20 cellular contexts compared by ENCODE assay signal in the genomic region with DNA sequence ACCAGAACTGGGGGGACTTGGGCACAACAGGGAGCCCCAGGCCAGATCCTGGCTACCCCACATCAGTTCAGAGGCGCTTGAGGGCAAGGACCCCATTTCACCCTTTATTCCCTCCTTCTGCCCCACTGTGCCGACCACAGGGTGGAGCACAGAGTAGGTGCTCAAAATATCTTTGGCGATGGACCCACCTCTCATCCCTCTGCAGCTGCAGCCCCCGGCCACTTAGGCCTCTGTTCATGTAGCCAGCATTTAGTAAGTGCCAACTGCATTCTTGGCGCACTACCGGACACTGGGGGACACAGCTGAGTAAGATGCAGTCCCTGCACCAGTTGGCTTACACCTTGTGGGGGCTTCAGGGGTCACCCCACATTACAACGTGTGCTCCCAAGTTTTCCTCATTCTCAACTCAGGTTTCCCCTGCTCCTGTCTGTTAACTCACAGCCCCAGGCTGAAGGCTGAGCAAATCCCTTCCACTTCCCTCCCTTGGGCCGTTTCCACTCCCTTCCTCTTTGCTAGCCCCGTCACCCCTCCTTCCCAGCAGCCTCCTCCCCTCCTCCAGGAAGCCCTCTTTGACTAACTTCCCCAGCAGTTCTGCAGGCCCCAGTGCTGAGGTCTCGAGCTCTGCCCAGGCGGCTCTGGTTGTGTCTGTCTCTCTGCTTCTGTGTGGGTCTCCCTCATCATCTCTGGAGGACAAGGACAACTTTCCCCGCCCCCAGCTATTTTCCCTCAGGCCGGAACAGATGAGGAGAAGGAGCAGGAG. TPM values are rescaled to one million over a fixed set of nuclear protein-coding genes. Genes with fewer than 3 reads are reported as not detected.
DNase-seq lines count a peak whose midpoint lies in the region; ATAC-seq and TF ChIP-seq lines count a peak whose summit lies in the region.
"Had no signal": no experiment of that assay in that cellular context is flagged by ENCODE, and none has a peak within 500 bp of the region (broad histone marks: within the 10 kb centered on the region; RNA-seq: fewer than 3 reads in every experiment).

No MANE protein-coding gene starts in this region.

- H2BK120ac ChIP-seq in IMR-90 (ENCODE audit: low read depth, low read length): peak overlapping the region; percentile 92
- no peak overlapping the region for H2BK120ac ChIP-seq in mesendoderm (ENCODE audit: low read depth, low read length)

- H2AK9ac ChIP-seq in IMR-90 (replicated peaks; ENCODE audit: low read depth, low read length, poor library complexity): peak overlapping the region; percentile 81

- H2AK5ac ChIP-seq in IMR-90 (ENCODE audit: low read depth, low read length): peak overlapping the region; percentile 93
- H2AK5ac ChIP-seq in mesendoderm (ENCODE audit: low read length): no peak overlapping the region

- H2BK20ac ChIP-seq in IMR-90 (ENCODE audit: low read depth, low read length): peak overlapping the region; percentile 96

- H3K9me3 ChIP-seq in BLaER1 treated with 17β-estradiol and CSF1 and Interleukin-3, amounts not matched to agents 10 nM and 100 nM (replicated peaks in 1 of 11): no peaks in the 10 kb centered on the region
- no peaks in the 10 kb centered on the region for H3K9me3 ChIP-seq in IMR-90 (ENCODE audit: control insufficient read depth, insufficient read depth, low read length)
- H3K9me3 ChIP-seq in SJSA1 (replicated peaks): no peaks in the 10 kb centered on the region
- H3K9me3 ChIP-seq: heart right ventricle, neutrophil had no signal

- peak overlapping the region in 6 of 11 experiments; percentile 13 to 75 (median 66); a peak in 11 of 22 replicates for H3K4me2 ChIP-seq in BLaER1 treated with 17β-estradiol and CSF1 and Interleukin-3, amounts not matched to agents 10 nM and 100 nM
- H3K4me2 ChIP-seq in IMR-90 (ENCODE audit: low read depth, low read length): no peak overlapping the region
- no peak overlapping the region for H3K4me2 ChIP-seq in mesendoderm (ENCODE audit: low read length)

- H4K5ac ChIP-seq in IMR-90 (ENCODE audit: low read depth, low read length): no peak overlapping the region
- no peak overlapping the region for H4K5ac ChIP-seq in mesendoderm (ENCODE audit: low read length)

- peak overlapping the region in 4 of 11 experiments; percentile 5 to 28 (median 15); a peak in 4 of 22 replicates for H3K9ac ChIP-seq in BLaER1 treated with 17β-estradiol and CSF1 and Interleukin-3, amounts not matched to agents 10 nM and 100 nM
- H3K9ac ChIP-seq in IMR-90 (ENCODE audit: low read depth, low read length) (no peak overlapping the region), mesendoderm (ENCODE audit: low read length) (no peak overlapping the region)

- intact Hi-C loops in IMR-90 (cut with micrococcal nuclease): no loop called here

- H3K23ac ChIP-seq in IMR-90 (ENCODE audit: low read depth, low read length): peak overlapping the region; percentile 22; the same call in 1 of the 2 replicates
- H3K23ac ChIP-seq in mesendoderm (ENCODE audit: low read length): no peak overlapping the region

- no peaks in the 10 kb centered on the region for H4K20me1 ChIP-seq in BLaER1 treated with 17β-estradiol and CSF1 and Interleukin-3, amounts not matched to agents 10 nM and 100 nM
- no peaks in the 10 kb centered on the region for H4K20me1 ChIP-seq in IMR-90 (ENCODE audit: insufficient read depth, low read length)

- no peak for TF ChIP-seq RAD21 in IMR-90 (IDR thresholded peaks at IDR 0.05; ENCODE audit: low read length)

- TF ChIP-seq POLR2A in IMR-90 (IDR thresholded peaks at IDR 0.05; ENCODE audit: low read depth, low read length): no peak

- no peak overlapping the region for H3K4me3 ChIP-seq in BLaER1 treated with 17β-estradiol and CSF1 and Interleukin-3, amounts not matched to agents 10 nM and 100 nM
- no peak overlapping the region for H3K4me3 ChIP-seq in IMR-90 (ENCODE audit: insufficient read depth, low read depth, low read length)
- H3K4me3 ChIP-seq in SJSA1: no peak overlapping the region
- H3K4me3 ChIP-seq in mesendoderm (ENCODE audit: low read length): no peak overlapping the region
- H3K4me3 ChIP-seq: GM12878, heart right ventricle had no signal

- peak overlapping the region; percentile 84 for H4K91ac ChIP-seq in IMR-90 (ENCODE audit: insufficient read depth, low read depth, low read length)

- 94% methylated on average over 8 of the region's 13 CpGs; no CpG with 5 or more reads in 1 of the 2 experiments for WGBS in IMR-90 (ENCODE audit: extremely low coverage in 2 of 2, insufficient read length in 1 of 2), 2 experiments
- no CpG with 5 or more reads among the region's 13 CpGs for WGBS in mesendoderm (ENCODE audit: extremely low coverage, insufficient coverage, low lambda C conversion rate)

- in situ Hi-C loops in IMR-90 (cut with MboI; ENCODE audit: low sequenced_read_pairs): loop anchor here (5.0 kb wide), 1 partner anchor 42 kb away; no protein-coding TSS in a partner anchor

- H3K14ac ChIP-seq in IMR-90 (replicated peaks; ENCODE audit: low read depth, low read length): peak overlapping the region; percentile 47; the same call in 1 of the 2 replicates

- peak overlapping the region; percentile 56 for H2AFZ ChIP-seq in IMR-90 (replicated peaks; ENCODE audit: low read length, poor library complexity)

- no peak for DNase-seq in IMR-90
- DNase-seq in SJSA1 (ENCODE audit: low read depth in 1 of 2, low spot score in 2 of 2): peak in 1 of 2 experiments; percentile 42
- DNase-seq in mesendoderm: no peak
- DNase-seq in NCI-H524 treated with DMSO at 0.1 percent for 48 hours (lab: John Stamatoyannopoulos, UW): no peak
- no peak for DNase-seq in NCI-H2196 (lab: John Stamatoyannopoulos, UW; ENCODE audit: unreplicated experiment)
- DNase-seq: activated CD4-positive, alpha-beta T cell treated with anti-CD3 and anti-CD28 coated beads for 48 hours; activated T-cell treated with anti-CD3 and anti-CD28 coated beads for 4 hours; H7; heart right ventricle; NCI-H1930; RPMI8226; stimulated activated CD4-positive, alpha-beta T cell treated with anti-CD3 and anti-CD28 coated beads, Interleukin-2, amount 100 ng/mL, for 24 hours had no signal

- dilution Hi-C loops in IMR-90 (cut with HindIII; ENCODE audit: low sequenced_read_pairs, unreplicated experiment): no loop called here

- no peaks in the 10 kb centered on the region for H3K79me2 ChIP-seq in mesendoderm (ENCODE audit: control insufficient read depth, insufficient read depth, low read length)

- TF ChIP-seq CTCF in IMR-90 (conservative IDR thresholded peaks at IDR 0.05; ENCODE audit: low read depth, low read length): no peak

- H2BK5ac ChIP-seq in IMR-90 (ENCODE audit: low read depth, low read length, poor library complexity, severe bottlenecking) (peak overlapping the region; percentile 22), mesendoderm (ENCODE audit: low read length) (no peak overlapping the region)

- H3K9me1 ChIP-seq in IMR-90 (ENCODE audit: insufficient read depth, low read length): peaks cover 11% of the 10 kb centered on the region

- H3K27ac ChIP-seq in BLaER1 treated with 17β-estradiol and CSF1 and Interleukin-3, amounts not matched to agents 10 nM and 100 nM: peak overlapping the region in 2 of 11 experiments; percentile 10 to 21; a peak in 2 of 22 replicates
- no peak overlapping the region for H3K27ac ChIP-seq in IMR-90 (ENCODE audit: insufficient read depth, low read length)
- peak overlapping the region; percentile 73 for H3K27ac ChIP-seq in SJSA1
- no peak overlapping the region for H3K27ac ChIP-seq in mesendoderm (ENCODE audit: low read depth, low read length)
- H3K27ac ChIP-seq: heart right ventricle, neutrophil had no signal

- peak overlapping the region; percentile 83 for H3K4ac ChIP-seq in IMR-90 (ENCODE audit: low read depth, low read length)
- peak overlapping the region; percentile 5 for H3K4ac ChIP-seq in mesendoderm (ENCODE audit: low read depth, low read length)

- peak overlapping the region; percentile 41 to 47; a peak in 2 of 4 replicates for H4K8ac ChIP-seq in IMR-90 (ENCODE audit: low read depth in 2 of 2, low read length in 2 of 2)
- no peak overlapping the region for H4K8ac ChIP-seq in mesendoderm (ENCODE audit: low read depth, low read length)

- CTCF ChIA-PET in IMR-90 (lab: Yijun Ruan, JAX): interaction anchor here (0.6 to 0.9 kb wide), 2 partner anchors 715 to 774 kb away, joined by 3 read pairs; no protein-coding TSS in a partner anchor

- peaks cover 0 to 54% (median 25%) of the 10 kb centered on the region in 10 experiments; a peak in 13 of 20 replicates for H3K4me1 ChIP-seq in BLaER1 treated with 17β-estradiol and CSF1 and Interleukin-3, amounts not matched to agents 10 nM and 100 nM
- H3K4me1 ChIP-seq in IMR-90 (ENCODE audit: control insufficient read depth, insufficient read depth, low read length) (peaks cover 15% of the 10 kb centered on the region), SJSA1 (replicated peaks) (peaks cover 59% of the 10 kb centered on the region), mesendoderm (ENCODE audit: control insufficient read depth, low read depth, low read length) (peaks cover 1% of the 10 kb centered on the region)

- POLR2A ChIA-PET in IMR-90 (lab: Charles Lee; ENCODE audit: unreplicated experiment): no interaction called here

- no peak overlapping the region for H3K56ac ChIP-seq in IMR-90 (ENCODE audit: extremely low read depth, insufficient read depth, low read length)
- H3K56ac ChIP-seq in mesendoderm (ENCODE audit: low read length): no peak overlapping the region

- H3K27me3 ChIP-seq in BLaER1 treated with 17β-estradiol and CSF1 and Interleukin-3, amounts not matched to agents 10 nM and 100 nM: no peaks in the 10 kb centered on the region
- no peaks in the 10 kb centered on the region for H3K27me3 ChIP-seq in IMR-90 (ENCODE audit: control insufficient read depth, insufficient read depth, low read length)
- no peaks in the 10 kb centered on the region for H3K27me3 ChIP-seq in SJSA1 (replicated peaks)
- H3K27me3 ChIP-seq in mesendoderm (ENCODE audit: insufficient read depth, low read length, poor library complexity): no peaks in the 10 kb centered on the region
- H3K27me3 ChIP-seq: heart right ventricle, neutrophil had no signal

- H2BK15ac ChIP-seq in IMR-90 (ENCODE audit: low read depth, low read length) (peak overlapping the region; percentile 71; the same call in 1 of the 3 replicates), mesendoderm (replicated peaks; ENCODE audit: low read depth) (no peak overlapping the region)

- H3K18ac ChIP-seq in IMR-90 (ENCODE audit: low read depth, low read length) (no peak overlapping the region), mesendoderm (ENCODE audit: low read length) (no peak overlapping the region)

- no TSS peak for BruUV-seq in IMR-90 (replicated peaks; lab: Mats Ljungman, UMichigan)

- H3K79me1 ChIP-seq in IMR-90 (ENCODE audit: low read depth in 1 of 2, low read length in 2 of 2) (no peaks in the 10 kb centered on the region), mesendoderm (ENCODE audit: low read length) (no peaks in the 10 kb centered on the region)

- ATAC-seq in IMR-90 (ENCODE audit: low read depth): no peak
- no peak for ATAC-seq in HG02884 (IDR thresholded peaks at IDR 0.05; ENCODE audit: unreplicated experiment)
- ATAC-seq in GM18498 (IDR thresholded peaks at IDR 0.05; ENCODE audit: unreplicated experiment): no peak
- ATAC-seq: activated naive CD4-positive, alpha-beta T cell treated with anti-CD3 and anti-CD28 coated beads, Interleukin-2, amount 50 U/mL, for 72 hours; GM12878; heart right ventricle had no signal

- H3K36me3 ChIP-seq in BLaER1 treated with 17β-estradiol and CSF1 and Interleukin-3, amounts not matched to agents 10 nM and 100 nM: no peaks in the 10 kb centered on the region
- H3K36me3 ChIP-seq in IMR-90 (ENCODE audit: control insufficient read depth, insufficient read depth, low read length) (no peaks in the 10 kb centered on the region), SJSA1 (no peaks in the 10 kb centered on the region), mesendoderm (ENCODE audit: control insufficient read depth, insufficient read depth, low read length) (no peaks in the 10 kb centered on the region)
- H3K36me3 ChIP-seq: heart right ventricle, neutrophil had no signal

RNA-seq across cellular contexts. Expression of gene KRT80, which starts 26.5 kb away (rescaled TPM):
- total RNA-seq in IMR-90 (2012; rRNA removed): 0.54 and 0.56 TPM in 2 replicates
- polyA plus RNA-seq in IMR-90 (2012; rRNA removed): 3.4 TPM in 2 replicates
- polyA plus RNA-seq in IMR-90 (2012; cell fraction: cytosol; rRNA removed): 1.2 and 2.4 TPM in 2 replicates
- polyA plus RNA-seq in IMR-90 (2012; cell fraction: nucleus; rRNA removed; ENCODE audit: low replicate concordance): 14.7 and 18.0 TPM in 2 replicates
- total RNA-seq in SJSA1 (2014; rRNA removed; shearing (Covaris generic)): 1.5 and 4.0 TPM in 2 replicates
- 0.21 TPM for polyA plus RNA-seq in mesendoderm (2013, experiment 1 of 2)
- polyA plus RNA-seq in mesendoderm (2013, experiment 2 of 2): 0.24 TPM
- total RNA-seq: activated naive CD4-positive, alpha-beta T cell treated with anti-CD3 and anti-CD28 coated beads, Interleukin-2, amount 50 U/mL, for 72 hours; GM12878; H7; mesenteric fat pad; subcutaneous adipose tissue had no signal

Comparison
In these comparisons a context has a peak if more than half of its experiments do, and no peak if none do; other contexts are left out.
1. H3K4me2 ChIP-seq: peak in BLaER1 treated with 17β-estradiol and CSF1 and Interleukin-3, amounts not matched to agents 10 nM and 100 nM (6 of 11); none in IMR-90 (single experiment) and mesendoderm (single experiment).